In genomic region chr13:20353973-20354372, GRCh38 we compare ENCODE assay signal across 15 cellular contexts.
DNase-seq lines count a peak whose midpoint lies in the region; ATAC-seq, FAIRE-seq and TF ChIP-seq lines count a peak whose summit lies in the region.
"Had no signal": no experiment of that assay in that cellular context is flagged by ENCODE, and none has a peak within 500 bp of the region (broad histone marks: within the 10 kb centered on the region; RNA-seq: fewer than 3 reads in every experiment).

No MANE protein-coding gene starts in this region.

- no peak overlapping the region for H3K27ac ChIP-seq in naive thymus-derived CD4-positive, alpha-beta T cell (ENCODE audit: low read depth, low read length)
- H3K27ac ChIP-seq in right cardiac atrium (ENCODE audit: low read length): no peak overlapping the region
- no peak overlapping the region for H3K27ac ChIP-seq in small intestine (ENCODE audit: low read depth in 1 of 2, low read length in 1 of 2)

- peaks cover 0 to 2% (median 0%) of the 10 kb centered on the region in 5 donors for H3K27me3 Mint-ChIP-seq in naive thymus-derived CD4-positive, alpha-beta T cell
- H3K27me3 Mint-ChIP-seq: activated naive CD8-positive, alpha-beta T cell treated with anti-CD3 and anti-CD28 coated beads for 36 hours had no signal

- H3K9me3 Mint-ChIP-seq in naive thymus-derived CD4-positive, alpha-beta T cell: peaks cover 0 to 1% (median 0%) of the 10 kb centered on the region in 11 donors
- H3K9me3 Mint-ChIP-seq: activated naive CD8-positive, alpha-beta T cell treated with anti-CD3 and anti-CD28 coated beads for 36 hours; natural killer cell treated with Interleukin-12 subunit alpha and Interleukin-12 subunit beta and Interleukin-15 and Interleukin-18, amount 100 ng/mL, for 72 hours had no signal

- peak; percentile 15 for TF ChIP-seq CTCF in bronchial epithelial cell (IDR thresholded peaks at IDR 0.05; ENCODE audit: insufficient read depth, low read length, severe bottlenecking)

- H3K27me3 ChIP-seq in bronchial epithelial cell (ENCODE audit: control insufficient read depth, insufficient read depth, low read length) (no peaks in the 10 kb centered on the region), right cardiac atrium (ENCODE audit: control insufficient read depth, insufficient read depth) (no peaks in the 10 kb centered on the region), small intestine (ENCODE audit: control insufficient read depth in 2 of 2, insufficient read depth in 2 of 2, low read length in 2 of 2) (no peaks in the 10 kb centered on the region)
- no peaks in the 10 kb centered on the region for H3K27me3 ChIP-seq in naive thymus-derived CD4-positive, alpha-beta T cell (ENCODE audit: control insufficient read depth in 2 of 2, insufficient read depth in 2 of 2, low read length in 2 of 2)

- CTCF ChIA-PET in naive thymus-derived CD4-positive, alpha-beta T cell (lab: Charles Lee): no interaction called here

- POLR2A ChIA-PET in naive thymus-derived CD4-positive, alpha-beta T cell (lab: Charles Lee): no interaction called here

- H3K36me3 ChIP-seq in bronchial epithelial cell (ENCODE audit: control insufficient read depth, insufficient read depth, low read length): no peaks in the 10 kb centered on the region
- no peaks in the 10 kb centered on the region for H3K36me3 ChIP-seq in naive thymus-derived CD4-positive, alpha-beta T cell (ENCODE audit: control insufficient read depth in 2 of 3, insufficient read depth in 3 of 3, low read length in 3 of 3)
- H3K36me3 ChIP-seq in small intestine (ENCODE audit: control insufficient read depth in 2 of 2, insufficient read depth in 2 of 2, low read length in 2 of 2): no peaks in the 10 kb centered on the region

- intact Hi-C loops in naive thymus-derived CD4-positive, alpha-beta T cell (cut with micrococcal nuclease): loop anchor here in 1 of 2 donors (10.0 kb wide), 1 partner anchor 121 kb away; no protein-coding TSS in a partner anchor
- intact Hi-C loops in right cardiac atrium (cut with DNase I): no loop called here

- H3K27ac Mint-ChIP-seq in naive thymus-derived CD4-positive, alpha-beta T cell: peak overlapping the region in 2 of 9 donors; percentile 0 to 11
- H3K27ac Mint-ChIP-seq: activated naive CD8-positive, alpha-beta T cell treated with anti-CD3 and anti-CD28 coated beads for 36 hours; natural killer cell treated with Interleukin-12 subunit alpha and Interleukin-12 subunit beta and Interleukin-15 and Interleukin-18, amount 100 ng/mL, for 72 hours had no signal

- DNase-seq in GM03348 (ENCODE audit: low spot score) (peak; percentile 56), MV-4-11 (lab: John Stamatoyannopoulos, UW) (peak; percentile 79), bronchial epithelial cell (ENCODE audit: low read depth) (peak; percentile 89), foreskin melanocyte (no peak), right cardiac atrium (no peak), small intestine (no peak), UCSD-AML1 (lab: John Stamatoyannopoulos, UW; ENCODE audit: unreplicated experiment) (no peak)
- no peak for DNase-seq in naive thymus-derived CD4-positive, alpha-beta T cell
- DNase-seq: activated naive CD8-positive, alpha-beta T cell treated with anti-CD3 and anti-CD28 coated beads for 36 hours; NCI-H1436 treated with DMSO at 0.1 percent for 48 hours; NCI-H82; stimulated activated CD8-positive, alpha-beta memory T cell treated with anti-CD3 and anti-CD28 coated beads, Interleukin-4, amount 100 ng/mL, for 48 hours had no signal

- ATAC-seq in naive thymus-derived CD4-positive, alpha-beta T cell: peak; percentile 34
- no peak for ATAC-seq in right cardiac atrium
- ATAC-seq: natural killer cell treated with Interleukin-12 subunit alpha and Interleukin-12 subunit beta and Interleukin-15 and Interleukin-18, amount 100 ng/mL, for 72 hours had no signal

- FAIRE-seq in bronchial epithelial cell (lab: Jason Lieb, UNC) (no peak), small intestine (lab: Jason Lieb, UNC) (no peak)
- FAIRE-seq: GM12892, islet of Langerhans had no signal

- H3K9me3 ChIP-seq in naive thymus-derived CD4-positive, alpha-beta T cell (ENCODE audit: control insufficient read depth in 2 of 3, low read length in 3 of 3): no peaks in the 10 kb centered on the region
- H3K9me3 ChIP-seq in right cardiac atrium (ENCODE audit: control insufficient read depth, low read length) (no peaks in the 10 kb centered on the region), small intestine (ENCODE audit: control insufficient read depth, low read depth) (no peaks in the 10 kb centered on the region)

- no peak overlapping the region for H3K4me3 Mint-ChIP-seq in naive thymus-derived CD4-positive, alpha-beta T cell
- H3K4me3 Mint-ChIP-seq: activated naive CD8-positive, alpha-beta T cell treated with anti-CD3 and anti-CD28 coated beads for 36 hours; natural killer cell treated with Interleukin-12 subunit alpha and Interleukin-12 subunit beta and Interleukin-15 and Interleukin-18, amount 100 ng/mL, for 72 hours had no signal

- no peak overlapping the region for H3K4me3 ChIP-seq in bronchial epithelial cell (ENCODE audit: low read depth, low read length)
- H3K4me3 ChIP-seq in naive thymus-derived CD4-positive, alpha-beta T cell (ENCODE audit: low read length): no peak overlapping the region
- H3K4me3 ChIP-seq in right cardiac atrium (ENCODE audit: low read length): no peak overlapping the region
- no peak overlapping the region for H3K4me3 ChIP-seq in small intestine (ENCODE audit: low read depth in 1 of 2, low read length in 2 of 2)

- peaks cover 0 to 2% (median 0%) of the 10 kb centered on the region in 5 donors for H3K36me3 Mint-ChIP-seq in naive thymus-derived CD4-positive, alpha-beta T cell
- H3K36me3 Mint-ChIP-seq: activated naive CD8-positive, alpha-beta T cell treated with anti-CD3 and anti-CD28 coated beads for 36 hours; natural killer cell treated with Interleukin-12 subunit alpha and Interleukin-12 subunit beta and Interleukin-15 and Interleukin-18, amount 100 ng/mL, for 72 hours had no signal

- H3K4me1 ChIP-seq in naive thymus-derived CD4-positive, alpha-beta T cell (ENCODE audit: control insufficient read depth in 2 of 2, insufficient read depth in 2 of 2, low read length in 2 of 2): no peaks in the 10 kb centered on the region
- H3K4me1 ChIP-seq in right cardiac atrium (ENCODE audit: control insufficient read depth, insufficient read depth, low read length): no peaks in the 10 kb centered on the region
- no peaks in the 10 kb centered on the region for H3K4me1 ChIP-seq in small intestine (ENCODE audit: control insufficient read depth in 2 of 2, insufficient read depth in 1 of 2, low read depth in 1 of 2, low read length in 1 of 2)

- peaks cover 0 to 16% (median 4%) of the 10 kb centered on the region in 7 donors for H3K4me1 Mint-ChIP-seq in naive thymus-derived CD4-positive, alpha-beta T cell

- WGBS in right cardiac atrium: 91% methylated on average over 2 of the region's 2 CpGs
- 87 to 94% (median 91%) methylated on average over 2 of the region's 2 CpGs for WGBS in small intestine, 3 donors

Comparison
In these comparisons a context has a peak if more than half of its experiments do, and no peak if none do; other contexts are left out.
1. DNase-seq: peak in GM03348 (single experiment), MV-4-11 (single experiment) and bronchial epithelial cell (single experiment); none in naive thymus-derived CD4-positive, alpha-beta T cell (0 of 9), foreskin melanocyte (single experiment), right cardiac atrium (0 of 3), small intestine (single experiment) and UCSD-AML1 (single experiment).